In the genomic region with DNA sequence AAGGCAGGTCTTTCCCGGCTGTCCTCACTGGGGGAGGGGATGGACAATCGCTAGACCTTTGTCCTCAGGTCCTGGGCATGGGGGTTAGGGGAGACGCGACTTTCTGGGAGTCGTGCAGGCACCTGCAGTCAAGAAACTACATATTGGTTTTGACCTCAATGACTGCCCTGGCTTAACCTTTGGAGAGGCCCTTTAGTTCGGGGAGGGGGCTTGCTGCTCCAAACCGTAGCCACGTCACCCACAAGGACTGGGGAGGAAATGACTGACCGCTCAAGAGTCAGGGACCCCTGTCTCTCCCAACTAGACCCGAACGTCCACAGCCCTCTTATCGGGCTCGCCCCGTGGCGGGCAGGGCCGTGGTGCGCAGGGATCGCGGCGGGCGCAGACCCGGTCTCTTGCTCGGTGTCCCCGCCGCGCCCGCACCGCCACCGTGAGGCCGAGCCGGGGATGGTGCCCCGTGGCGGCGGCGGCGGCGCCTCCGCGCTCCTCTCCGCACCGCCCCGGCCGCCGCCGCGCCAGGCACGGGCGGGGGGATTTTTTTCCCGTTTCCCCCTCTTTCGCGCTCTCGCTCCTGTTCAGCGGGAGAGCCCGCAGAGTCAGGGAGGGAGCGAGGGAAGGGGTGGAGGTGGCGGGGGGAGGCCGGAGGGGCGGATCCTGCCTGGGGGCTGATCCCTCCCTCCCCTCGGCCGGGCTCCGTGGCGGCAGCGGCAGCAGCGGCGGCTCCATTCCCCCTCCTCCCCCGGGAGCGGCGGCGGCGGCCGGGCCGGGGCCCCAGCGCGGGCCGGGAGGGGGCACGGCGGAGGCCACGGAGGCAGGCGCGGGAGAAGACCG, we compare ENCODE assay signal across 8 cellular contexts. TPM values are rescaled to one million over a fixed set of nuclear protein-coding genes. Genes with fewer than 3 reads are reported as not detected.
DNase-seq lines count a peak whose midpoint lies in the region; ATAC-seq and TF ChIP-seq lines count a peak whose summit lies in the region.

A gene (plus strand): TSS at position 696 of the 831 bp plus-strand sequence. CDS start 3,579 bp downstream, outside the sequence.

- H3K9me3 Mint-ChIP-seq in endothelial cell (ENCODE audit: unreplicated experiment) (no peaks in the 10 kb centered on the region), mesothelial cell of epicardium (peaks cover 3% of the 10 kb centered on the region)

- DNase-seq in C1 segment of cervical spinal cord (lab: John Stamatoyannopoulos, UW) (peak in 13 of 14 donors; percentile 55 to 93 (median 78)), HS-5 (ENCODE audit: low read depth) (peak; percentile 10), NOMO-1 treated with dmso at 0.1 percent for 144 hours (lab: John Stamatoyannopoulos, UW; ENCODE audit: unreplicated experiment) (peak; percentile 41), endothelial cell (ENCODE audit: low spot score) (peak; percentile 78), mesothelial cell of epicardium (ENCODE audit: low spot score in 2 of 2, unreplicated experiment in 2 of 2) (peak; percentile 75 to 84)
- peak; percentile 18 for DNase-seq in activated CD8-positive, alpha-beta memory T cell treated with anti-CD3 and anti-CD28 coated beads, Interleukin-2, amount 50 U/mL, for 24 hours (ENCODE audit: extremely low read depth)
- DNase-seq in stimulated activated CD8-positive, alpha-beta memory T cell treated with anti-CD3 and anti-CD28 coated beads, Interleukin-15, amount 100 ng/mL, for 24 hours (ENCODE audit: low read depth): peak; percentile 47

- peak; percentile 64 for ATAC-seq in GM19395 (IDR thresholded peaks at IDR 0.05; ENCODE audit: unreplicated experiment)

- H3K27ac Mint-ChIP-seq in endothelial cell (ENCODE audit: unreplicated experiment): peak within 1 kb of the TSS; percentile 88
- peak within 1 kb of the TSS; percentile 98 for H3K27ac Mint-ChIP-seq in mesothelial cell of epicardium

- peak; percentile 63 for TF ChIP-seq CTCF in endothelial cell (IDR thresholded peaks at IDR 0.05; ENCODE audit: unreplicated experiment)
- no peak for TF ChIP-seq CTCF in mesothelial cell of epicardium (IDR thresholded peaks at IDR 0.05; ENCODE audit: unreplicated experiment)

- H3K36me3 Mint-ChIP-seq in endothelial cell (ENCODE audit: low read depth, unreplicated experiment) (peaks cover 25% of the 10 kb centered on the region), mesothelial cell of epicardium (peaks cover 15% of the 10 kb centered on the region)

- peak within 1 kb of the TSS; percentile 92 for H3K4me3 Mint-ChIP-seq in endothelial cell (ENCODE audit: unreplicated experiment)
- peak within 1 kb of the TSS; percentile 87 for H3K4me3 Mint-ChIP-seq in mesothelial cell of epicardium

- H3K4me1 Mint-ChIP-seq in endothelial cell (ENCODE audit: unreplicated experiment): peaks cover 13% of the 10 kb centered on the region
- H3K4me1 Mint-ChIP-seq in mesothelial cell of epicardium: peaks cover 13% of the 10 kb centered on the region

- H3K27me3 Mint-ChIP-seq in endothelial cell (ENCODE audit: unreplicated experiment) (peaks cover 7% of the 10 kb centered on the region), mesothelial cell of epicardium (ENCODE audit: low read depth) (no peaks in the 10 kb centered on the region)

RNA-seq across cellular contexts. Expression of the gene that starts here (rescaled TPM):
- total RNA-seq in endothelial cell (ENCODE audit: unreplicated experiment) (37.6 TPM), mesothelial cell of epicardium (54.1 to 58.6 TPM (median 57.3 TPM) in 3 replicates)

Comparison
In these comparisons a context has a peak if more than half of its experiments do, and no peak if none do; other contexts are left out.
1. Peak in every context shown above with its lines: DNase-seq and ATAC-seq.
2. DNase-seq: peak in every context shown above with its lines; median percentile 80 in mesothelial cell of epicardium; 78 in C1 segment of cervical spinal cord; 78 in endothelial cell; 47 in stimulated activated CD8-positive, alpha-beta memory T cell treated with anti-CD3 and anti-CD28 coated beads, Interleukin-15, amount 100 ng/mL, for 24 hours; 41 in NOMO-1 treated with dmso at 0.1 percent for 144 hours; 18 in activated CD8-positive, alpha-beta memory T cell treated with anti-CD3 and anti-CD28 coated beads, Interleukin-2, amount 50 U/mL, for 24 hours; 10 in HS-5.